Comparison of ENCODE assay signal across 4 cellular contexts in genomic region chr5:95143858-95144257, GRCh38.
DNase-seq lines count a peak whose midpoint lies in the region; ATAC-seq and FAIRE-seq lines count a peak whose summit lies in the region.
"Not testable (repeated sequence)": the region's sequence is repeated elsewhere in the genome, so short reads cannot be mapped to it uniquely, and the experiment has no call there.

No MANE protein-coding gene starts in this region.

- peak; percentile 58 for ATAC-seq in GM19452 (IDR thresholded peaks at IDR 0.05; ENCODE audit: unreplicated experiment)
- peak; percentile 60 for ATAC-seq in HG03175 (IDR thresholded peaks at IDR 0.05; ENCODE audit: unreplicated experiment)

- peak; percentile 14 for FAIRE-seq in GM19239 (lab: Jason Lieb, UNC)

- DNase-seq in GM19239 (ENCODE audit: insufficient read length, low spot score) = not testable (repeated sequence)
- DNase-seq in NAMALWA (ENCODE audit: low spot score) = peak; percentile 11
